8 cellular contexts compared by ENCODE assay signal in genomic region chrX:130176354-130176776, GRCh38. TPM values are rescaled to one million over a fixed set of nuclear protein-coding genes. Genes with fewer than 3 reads are reported as not detected.
A peak's percentile ranks its signal among the peaks of the same experiment; 100 is the strongest.
DNase-seq lines count a peak whose midpoint lies in the region; ATAC-seq and TF ChIP-seq lines count a peak whose summit lies in the region.

No MANE protein-coding gene starts in this region.

- H3K4me2 ChIP-seq in OCI-LY3 (ENCODE audit: low read length) = peak overlapping the region; percentile 98

- peak; percentile 63 for ATAC-seq in HG02870 (IDR thresholded peaks at IDR 0.05; ENCODE audit: unreplicated experiment)
- peak; percentile 94 for ATAC-seq in stimulated activated memory B cell treated with anti-CD40 and anti-IgM and Interleukin-4, amounts not matched to agents 10 μg/mL and 1 μg/mL and 100 μg/mL, for 72 hours
- ATAC-seq in left ventricle myocardium superior = no peak

- DNase-seq in activated T-cell treated with anti-CD3 and anti-CD28 coated beads, Interleukin-2, amount 50 U/mL, for 24 hours = no peak
- DNase-seq in activated T-cell treated with anti-CD3 and anti-CD28 coated beads for 4 hours (no peak), left ventricle myocardium superior (no peak), NCI-H524 treated with DMSO at 0.1 percent for 48 hours (lab: John Stamatoyannopoulos, UW) (no peak), DMS153 treated with DMSO at 0.1 percent for 48 hours (lab: John Stamatoyannopoulos, UW; ENCODE audit: unreplicated experiment) (no peak)

- H2AFZ ChIP-seq in OCI-LY3 (ENCODE audit: low read depth, low read length) = no peak overlapping the region

- intact Hi-C loops in left ventricle myocardium superior (cut with micrococcal nuclease) = no loop called here

- peak overlapping the region; percentile 35 for H3K27ac Mint-ChIP-seq in activated T-cell treated with anti-CD3 and anti-CD28 coated beads, Interleukin-2, amount 50 U/mL, for 24 hours
- H3K27ac Mint-ChIP-seq in stimulated activated memory B cell treated with anti-CD40 and anti-IgM and Interleukin-4, amounts not matched to agents 10 μg/mL and 1 μg/mL and 100 μg/mL, for 72 hours = peak overlapping the region; percentile 91

- H3K27ac ChIP-seq in OCI-LY3 (ENCODE audit: low read length) = peak overlapping the region; percentile 99

- H3K27me3 ChIP-seq in OCI-LY3 (ENCODE audit: low read depth, low read length) = no peaks in the 10 kb centered on the region

- peak overlapping the region; percentile 6 for H3K4me3 Mint-ChIP-seq in activated T-cell treated with anti-CD3 and anti-CD28 coated beads, Interleukin-2, amount 50 U/mL, for 24 hours
- peak overlapping the region; percentile 13 for H3K4me3 Mint-ChIP-seq in stimulated activated memory B cell treated with anti-CD40 and anti-IgM and Interleukin-4, amounts not matched to agents 10 μg/mL and 1 μg/mL and 100 μg/mL, for 72 hours

- peaks cover 55% of the 10 kb centered on the region for H3K4me1 ChIP-seq in OCI-LY3 (ENCODE audit: low read length)

- peak overlapping the region; percentile 75 for H3K9ac ChIP-seq in OCI-LY3 (ENCODE audit: low read length)

- no peaks in the 10 kb centered on the region for H3K9me3 Mint-ChIP-seq in activated T-cell treated with anti-CD3 and anti-CD28 coated beads, Interleukin-2, amount 50 U/mL, for 24 hours
- H3K9me3 Mint-ChIP-seq in stimulated activated memory B cell treated with anti-CD40 and anti-IgM and Interleukin-4, amounts not matched to agents 10 μg/mL and 1 μg/mL and 100 μg/mL, for 72 hours = no peaks in the 10 kb centered on the region

- H3K9me3 ChIP-seq in OCI-LY3 (ENCODE audit: insufficient read depth, low read length) = no peaks in the 10 kb centered on the region

- peaks cover 96% of the 10 kb centered on the region for H3K79me2 ChIP-seq in OCI-LY3 (ENCODE audit: low read length)

- peak overlapping the region; percentile 67 for H3K4me3 ChIP-seq in OCI-LY3 (ENCODE audit: low read length)

- H3K36me3 Mint-ChIP-seq in activated T-cell treated with anti-CD3 and anti-CD28 coated beads, Interleukin-2, amount 50 U/mL, for 24 hours (ENCODE audit: low read depth) = peaks cover 13% of the 10 kb centered on the region
- peaks cover 16% of the 10 kb centered on the region for H3K36me3 Mint-ChIP-seq in stimulated activated memory B cell treated with anti-CD40 and anti-IgM and Interleukin-4, amounts not matched to agents 10 μg/mL and 1 μg/mL and 100 μg/mL, for 72 hours

- H3K36me3 ChIP-seq in OCI-LY3 (replicated peaks; ENCODE audit: low read depth, low read length) = peaks cover 51% of the 10 kb centered on the region

- no peak for TF ChIP-seq CTCF in OCI-LY3 (IDR thresholded peaks at IDR 0.05; ENCODE audit: low read depth, low read length)

- peaks cover 54% of the 10 kb centered on the region for H3K4me1 Mint-ChIP-seq in activated T-cell treated with anti-CD3 and anti-CD28 coated beads, Interleukin-2, amount 50 U/mL, for 24 hours (ENCODE audit: low read depth)
- peaks cover 51% of the 10 kb centered on the region for H3K4me1 Mint-ChIP-seq in stimulated activated memory B cell treated with anti-CD40 and anti-IgM and Interleukin-4, amounts not matched to agents 10 μg/mL and 1 μg/mL and 100 μg/mL, for 72 hours

- peaks cover 33% of the 10 kb centered on the region for H4K20me1 ChIP-seq in OCI-LY3 (ENCODE audit: insufficient read depth, low read length)

- peaks cover 3% of the 10 kb centered on the region for H3K27me3 Mint-ChIP-seq in activated T-cell treated with anti-CD3 and anti-CD28 coated beads, Interleukin-2, amount 50 U/mL, for 24 hours
- no peaks in the 10 kb centered on the region for H3K27me3 Mint-ChIP-seq in stimulated activated memory B cell treated with anti-CD40 and anti-IgM and Interleukin-4, amounts not matched to agents 10 μg/mL and 1 μg/mL and 100 μg/mL, for 72 hours

RNA-seq across cellular contexts. Expression of gene RAB33A, which starts 4.6 kb away (rescaled TPM):
- total RNA-seq in left ventricle myocardium superior = 0.59 TPM

RNA-seq across cellular contexts. Expression of gene AIFM1, which starts 10.7 kb away (rescaled TPM):
- total RNA-seq in left ventricle myocardium superior = 134 TPM
